Comparison of ENCODE assay signal across 1 cellular context in genomic region chr3:84224262-84224661, GRCh38.
TF ChIP-seq lines count a peak whose summit lies in the region.

No MANE protein-coding gene starts in this region.

TF ChIP-seq in K562, 482 proteins besides CTCF, POLR2A, EP300 and RAD21 (continued from another document):
- 0 out of 4 replicates have a peak, but pooled peaks of 1 of the 2 experiments have one; percentile 9 for TF ChIP-seq KDM1A (IDR thresholded peaks at IDR 0.05)
- TF ChIP-seq TEAD4 (IDR thresholded peaks at IDR 0.05; ENCODE audit: low read length), result peak; percentile 70
- TF ChIP-seq TEAD4 (CRISPR knock-in tag; IDR thresholded peaks at IDR 0.05; ENCODE audit: borderline replicate concordance), result no peak
- no peak for TF ChIP-seq ZNF592 (IDR thresholded peaks at IDR 0.05)
- no peak for TF ChIP-seq ZNF449 (CRISPR knock-in tag; IDR thresholded peaks at IDR 0.05)
- TF ChIP-seq NFIC (IDR thresholded peaks at IDR 0.05), result peak; percentile 54; the same call in 1 of the 2 replicates
- TF ChIP-seq MTA2 (IDR thresholded peaks at IDR 0.05; ENCODE audit: low read depth), result no peak
- TF ChIP-seq TRIM24 (IDR thresholded peaks at IDR 0.05), result peak in 1 of 2 experiments; percentile 27; a peak in 1 of 4 replicates
- peak; percentile 77 for TF ChIP-seq ARID1B (IDR thresholded peaks at IDR 0.05)
- peak; percentile 55; the same call in 1 of the 2 replicates for TF ChIP-seq SOX6 (IDR thresholded peaks at IDR 0.05)
- no peak for TF ChIP-seq HMG20A (CRISPR knock-in tag; conservative IDR thresholded peaks at IDR 0.05)
- peak; percentile 70 for TF ChIP-seq DPF2 (IDR thresholded peaks at IDR 0.05)
- peak; percentile 80 for TF ChIP-seq CBFA2T2 (conservative IDR thresholded peaks at IDR 0.05)
- no peak for TF ChIP-seq UBTF (IDR thresholded peaks at IDR 0.05; ENCODE audit: borderline replicate concordance in 1 of 2, low read depth in 2 of 2, low read length in 2 of 2)
- TF ChIP-seq TAL1 (IDR thresholded peaks at IDR 0.05), result peak; percentile 66
- no peak for TF ChIP-seq PKNOX1 (IDR thresholded peaks at IDR 0.05)
- no peak for TF ChIP-seq MAZ (CRISPR knock-in tag; conservative IDR thresholded peaks at IDR 0.05 in 1 of 2, IDR thresholded peaks at IDR 0.05 in 1 of 2)
- 0 out of 2 replicates have a peak, but pooled peaks have one; percentile 24 for TF ChIP-seq SMARCA4 (IDR thresholded peaks at IDR 0.05)
- no peak for TF ChIP-seq SNIP1 (IDR thresholded peaks at IDR 0.05; ENCODE audit: low read depth)
- peak; percentile 57; the same call in 1 of the 2 replicates for TF ChIP-seq FOSL1 (tag; conservative IDR thresholded peaks at IDR 0.05)
- no peak for TF ChIP-seq MTF1 (CRISPR knock-in tag; IDR thresholded peaks at IDR 0.05; ENCODE audit: borderline replicate concordance)
